1 cellular context compared by ENCODE assay signal in genomic region chr10:97335188-97335619, GRCh38.
TF ChIP-seq lines count a peak whose summit lies in the region.

No MANE protein-coding gene starts in this region.

TF ChIP-seq in HepG2, 621 proteins besides CTCF, POLR2A, EP300 and RAD21:
- TF ChIP-seq IRF9 (CRISPR knock-in tag; IDR thresholded peaks at IDR 0.05; ENCODE audit: borderline replicate concordance) (no peak), NR0B2 (CRISPR knock-in tag; IDR thresholded peaks at IDR 0.05) (no peak), GABPA (IDR thresholded peaks at IDR 0.05; ENCODE audit: low read depth, low read length) (no peak), GABPA (CRISPR knock-in tag; IDR thresholded peaks at IDR 0.05; ENCODE audit: low read depth) (no peak), ZNF770 (CRISPR knock-in tag; IDR thresholded peaks at IDR 0.05) (peak; percentile 91), ZMYM2 (CRISPR knock-in tag; IDR thresholded peaks at IDR 0.05) (0 out of 2 replicates have a peak, but pooled peaks have one; percentile 27), ZNF672 (CRISPR knock-in tag; IDR thresholded peaks at IDR 0.05) (no peak), MLXIP (CRISPR knock-in tag; IDR thresholded peaks at IDR 0.05; ENCODE audit: borderline replicate concordance) (peak; percentile 5; the same call in 1 of the 2 replicates)
TF ChIP-seq in HepG2: peak in this region for 3.
